In genomic region chr2:20224191-20224715, GRCh38 we compare ENCODE assay signal across 8 cellular contexts. TPM values are rescaled to one million over a fixed set of nuclear protein-coding genes. Genes with fewer than 3 reads are reported as not detected.
A peak's percentile ranks its signal among the peaks of the same experiment; 100 is the strongest.
DNase-seq lines count a peak whose midpoint lies in the region; ATAC-seq, FAIRE-seq and TF ChIP-seq lines count a peak whose summit lies in the region.

No MANE protein-coding gene starts in this region.

- dilution Hi-C loops in mammary epithelial cell (cut with HindIII; ENCODE audit: low sequenced_read_pairs): no loop called here

- peak overlapping the region; percentile 71 for H3K23ac ChIP-seq in mesendoderm (ENCODE audit: low read length)

- peaks cover 16% of the 10 kb centered on the region for H3K79me1 ChIP-seq in mesendoderm (ENCODE audit: low read length)

- H2AK5ac ChIP-seq in mesendoderm (ENCODE audit: low read length): no peak overlapping the region

- no peaks in the 10 kb centered on the region for H3K9me3 ChIP-seq in mammary epithelial cell (replicated peaks; ENCODE audit: insufficient read depth, low read length)

- DNase-seq in mammary epithelial cell (no peak), mesendoderm (no peak), GM12892 (ENCODE audit: insufficient read length) (no peak), HuH-7.5 (ENCODE audit: low spot score) (no peak), NCI-H1436 treated with DMSO at 0.1 percent for 48 hours (lab: John Stamatoyannopoulos, UW) (no peak)
- no peak for DNase-seq in stimulated activated CD4-positive, alpha-beta T cell treated with anti-CD3 and anti-CD28 coated beads, Interleukin-4, amount 100 ng/mL, for 1 hour

- TF ChIP-seq POLR2A in GM12892 (IDR thresholded peaks at IDR 0.05; ENCODE audit: low read depth, low read length): no peak

- ATAC-seq in GM19023 (IDR thresholded peaks at IDR 0.05; ENCODE audit: unreplicated experiment): peak; percentile 21
- peak; percentile 31 for ATAC-seq in HG03342 (IDR thresholded peaks at IDR 0.05; ENCODE audit: unreplicated experiment)

- H3K36me3 ChIP-seq in mammary epithelial cell (ENCODE audit: insufficient read depth, low read length) (peaks cover 14% of the 10 kb centered on the region), mesendoderm (ENCODE audit: control insufficient read depth, insufficient read depth, low read length) (no peaks in the 10 kb centered on the region)

- H4K20me1 ChIP-seq in mammary epithelial cell (ENCODE audit: insufficient read depth, low read length): no peaks in the 10 kb centered on the region

- no TSS peak for BruUV-seq in mammary epithelial cell (replicated peaks; lab: Mats Ljungman, UMichigan)

- peak overlapping the region; percentile 90 for H3K18ac ChIP-seq in mesendoderm (ENCODE audit: low read length)

- intact Hi-C loops in mammary epithelial cell (cut with micrococcal nuclease): loop anchor here (2.0 kb wide), 1 partner anchor 45 kb away; no protein-coding TSS in a partner anchor

- H3K4me3 ChIP-seq in mammary epithelial cell (replicated peaks in 1 of 3; ENCODE audit: insufficient read depth in 1 of 3, low read depth in 2 of 3, low read length in 3 of 3) (peak overlapping the region; percentile 72 to 91 (median 88)), mesendoderm (ENCODE audit: low read length) (peak overlapping the region; percentile 74)

- H2AFZ ChIP-seq in mammary epithelial cell (ENCODE audit: low read depth, low read length): no peak overlapping the region

- no peak overlapping the region for H2BK15ac ChIP-seq in mesendoderm (replicated peaks; ENCODE audit: low read depth)

- no peaks in the 10 kb centered on the region for H3K27me3 ChIP-seq in mammary epithelial cell (ENCODE audit: insufficient read depth, low read length)
- H3K27me3 ChIP-seq in mesendoderm (ENCODE audit: insufficient read depth, low read length, poor library complexity): no peaks in the 10 kb centered on the region

- H3K4me1 ChIP-seq in mammary epithelial cell (ENCODE audit: insufficient read depth, low read length) (peaks cover 39% of the 10 kb centered on the region), mesendoderm (ENCODE audit: control insufficient read depth, low read depth, low read length) (peaks cover 6% of the 10 kb centered on the region)

- no peak for TF ChIP-seq CTCF in mammary epithelial cell (conservative IDR thresholded peaks at IDR 0.05 in 1 of 2, IDR thresholded peaks at IDR 0.05 in 1 of 2; ENCODE audit: extremely low read depth in 1 of 2, insufficient read depth in 1 of 2, low read depth in 1 of 2, low read length in 2 of 2)

- H3K4me2 ChIP-seq in mammary epithelial cell (ENCODE audit: insufficient read depth, low read depth, low read length) (peak overlapping the region; percentile 93), mesendoderm (ENCODE audit: low read length) (peak overlapping the region; percentile 82)

- H4K8ac ChIP-seq in mesendoderm (ENCODE audit: low read depth, low read length): peak overlapping the region; percentile 57

- no peak overlapping the region for H2BK5ac ChIP-seq in mesendoderm (ENCODE audit: low read length)

- no peak for FAIRE-seq in GM12892 (lab: Jason Lieb, UNC)

- H2BK120ac ChIP-seq in mesendoderm (ENCODE audit: low read depth, low read length): peak overlapping the region; percentile 88

- peak overlapping the region; percentile 84 for H3K9ac ChIP-seq in mammary epithelial cell (ENCODE audit: insufficient read depth, low read length)
- peak overlapping the region; percentile 89 for H3K9ac ChIP-seq in mesendoderm (ENCODE audit: low read length)

- peak overlapping the region; percentile 70 for H3K27ac ChIP-seq in mammary epithelial cell (ENCODE audit: insufficient read depth, low read depth, low read length)
- peak overlapping the region; percentile 22 for H3K27ac ChIP-seq in mesendoderm (ENCODE audit: low read depth, low read length)

- WGBS in mammary epithelial cell (ENCODE audit: low coverage, missing lambda C conversion rate): 0% methylated on average over 2 of the region's 67 CpGs
- no CpG with 5 or more reads among the region's 67 CpGs for WGBS in mesendoderm (ENCODE audit: extremely low coverage, insufficient coverage, low lambda C conversion rate)

- in situ Hi-C loops in mammary epithelial cell (cut with MboI; ENCODE audit: low sequenced_read_pairs in 2 of 2): no loop called here

- peak overlapping the region; percentile 92 for H3K56ac ChIP-seq in mesendoderm (ENCODE audit: low read length)

- H4K5ac ChIP-seq in mesendoderm (ENCODE audit: low read length): no peak overlapping the region

- peak overlapping the region; percentile 78 for H3K4ac ChIP-seq in mesendoderm (ENCODE audit: low read depth, low read length)

- H3K79me2 ChIP-seq in mammary epithelial cell (ENCODE audit: insufficient read depth, low read length) (peaks cover 78% of the 10 kb centered on the region), mesendoderm (ENCODE audit: control insufficient read depth, insufficient read depth, low read length) (peaks cover 22% of the 10 kb centered on the region)

- CTCF ChIA-PET in mammary epithelial cell (lab: Charles Lee; ENCODE audit: low non-redundant PET): interaction anchor here (1.9 kb wide), 1 partner anchor 67 kb away, joined by 13 read pairs; no protein-coding TSS in a partner anchor

RNA-seq across cellular contexts. Expression of gene SDC1, which starts 0.7 kb away (rescaled TPM):
- total RNA-seq in mammary epithelial cell: 1,000 to 10,000 TPM in 1 of 2 donors, 100 to 1,000 TPM in 1; 574 to 1,408 TPM
- polyA plus RNA-seq in mammary epithelial cell: 1,215 TPM
- 602 TPM for polyA minus RNA-seq in mammary epithelial cell
- polyA plus RNA-seq in mesendoderm (2013, experiment 1 of 2): 27.6 TPM
- polyA plus RNA-seq in mesendoderm (2013, experiment 2 of 2): 27.4 TPM
- polyA plus RNA-seq in GM12892 (2012; ENCODE audit: missing spikeins): 20.6 TPM
